Comparison of ENCODE assay signal across 8 cellular contexts in genomic region chr2:96636772-96637171, GRCh38. TPM values are rescaled to one million over a fixed set of nuclear protein-coding genes. Genes with fewer than 3 reads are reported as not detected.
DNase-seq lines count a peak whose midpoint lies in the region; ATAC-seq and TF ChIP-seq lines count a peak whose summit lies in the region.

No MANE protein-coding gene starts in this region.

- peaks cover 0 to 2% (median 0%) of the 10 kb centered on the region in 4 donors for H3K9me3 ChIP-seq in right lobe of liver

- no peak for ATAC-seq in activated T-cell treated with anti-CD3 and anti-CD28 coated beads, Interleukin-2, amount 50 U/mL, for 72 hours (replicated peaks in 1 of 2)
- ATAC-seq in right lobe of liver, result no peak
- ATAC-seq in HG03565 (IDR thresholded peaks at IDR 0.05; ENCODE audit: unreplicated experiment), result no peak
- ATAC-seq in GM21825 (IDR thresholded peaks at IDR 0.05; ENCODE audit: unreplicated experiment), result no peak

- H3K27ac ChIP-seq in right lobe of liver, result peak overlapping the region in 2 of 3 donors; percentile 85 to 90

- peak overlapping the region; percentile 78 for H3K4me3 ChIP-seq in astrocyte of the cerebellum (ENCODE audit: low read depth, low read length)
- peak overlapping the region; percentile 68 to 72 (median 71) for H3K4me3 ChIP-seq in right lobe of liver

- no peak for TF ChIP-seq POLR2A in right lobe of liver (IDR thresholded peaks at IDR 0.05)

- H3K9me3 Mint-ChIP-seq in activated T-cell treated with anti-CD3 and anti-CD28 coated beads, Interleukin-2, amount 50 U/mL, for 72 hours, result no peaks in the 10 kb centered on the region
- H3K9me3 Mint-ChIP-seq in type B pancreatic cell, result no peaks in the 10 kb centered on the region

- H3K36me3 ChIP-seq in right lobe of liver, result peaks cover 0 to 5% (median 1%) of the 10 kb centered on the region in 4 donors

- DNase-seq in activated T-cell treated with anti-CD3 and anti-CD28 coated beads, Interleukin-2, amount 50 U/mL, for 72 hours, result no peak
- no peak for DNase-seq in activated T-cell treated with anti-CD3 and anti-CD28 coated beads, Interleukin-2, amount 50 U/mL, for 1 hour
- DNase-seq in astrocyte of the cerebellum (ENCODE audit: low read depth), result no peak
- DNase-seq in right lobe of liver, result no peak
- DNase-seq in type B pancreatic cell (ENCODE audit: extremely low spot score, unreplicated experiment), result no peak
- no peak for DNase-seq in stimulated activated CD4-positive, alpha-beta T cell treated with anti-CD3 and anti-CD28 coated beads, Interleukin-1b, Interleukin-23, amount 100 ng/mL, for 48 hours

- intact Hi-C loops in right lobe of liver (cut with DNase I), result no loop called here

- peak overlapping the region; percentile 95 to 98 for H3K4me3 Mint-ChIP-seq in activated T-cell treated with anti-CD3 and anti-CD28 coated beads, Interleukin-2, amount 50 U/mL, for 72 hours
- H3K4me3 Mint-ChIP-seq in type B pancreatic cell, result peak overlapping the region; percentile 95

- TF ChIP-seq CTCF in astrocyte of the cerebellum (IDR thresholded peaks at IDR 0.05; ENCODE audit: low read depth, low read length, missing control alignments) (no peak), right lobe of liver (IDR thresholded peaks at IDR 0.05) (no peak), type B pancreatic cell (conservative IDR thresholded peaks at IDR 0.05) (no peak)

- H3K27me3 ChIP-seq in right lobe of liver, result no peaks in the 10 kb centered on the region

- peaks cover 6 to 33% of the 10 kb centered on the region in 2 donors for H3K36me3 Mint-ChIP-seq in activated T-cell treated with anti-CD3 and anti-CD28 coated beads, Interleukin-2, amount 50 U/mL, for 72 hours (ENCODE audit: insufficient read depth in 2 of 2)
- H3K36me3 Mint-ChIP-seq in type B pancreatic cell, result peaks cover 7% of the 10 kb centered on the region

- 43% methylated on average over 1 of the region's 10 CpGs for WGBS in right lobe of liver (ENCODE audit: insufficient coverage, low coverage, low lambda C conversion rate, missing lambda C conversion rate)

- peaks cover 47% of the 10 kb centered on the region for H3K4me1 Mint-ChIP-seq in activated T-cell treated with anti-CD3 and anti-CD28 coated beads, Interleukin-2, amount 50 U/mL, for 72 hours (ENCODE audit: low read depth)
- H3K4me1 Mint-ChIP-seq in type B pancreatic cell (ENCODE audit: unreplicated experiment), result peaks cover 27% of the 10 kb centered on the region

- peaks cover 0 to 5% (median 3%) of the 10 kb centered on the region in 4 donors for H3K4me1 ChIP-seq in right lobe of liver

- in situ Hi-C loops in astrocyte of the cerebellum (cut with HindIII; ENCODE audit: low sequenced_read_pairs), result no loop called here

- peak overlapping the region; percentile 96 for H3K27ac Mint-ChIP-seq in activated T-cell treated with anti-CD3 and anti-CD28 coated beads, Interleukin-2, amount 50 U/mL, for 72 hours
- peak overlapping the region; percentile 90 for H3K27ac Mint-ChIP-seq in type B pancreatic cell

- H3K27me3 Mint-ChIP-seq in activated T-cell treated with anti-CD3 and anti-CD28 coated beads, Interleukin-2, amount 50 U/mL, for 72 hours (ENCODE audit: low read depth), result no peaks in the 10 kb centered on the region
- no peaks in the 10 kb centered on the region for H3K27me3 Mint-ChIP-seq in type B pancreatic cell

RNA-seq across cellular contexts. Expression of gene KANSL3, which starts 1.3 kb away (rescaled TPM):
- total RNA-seq in activated T-cell treated with anti-CD3 and anti-CD28 coated beads, Interleukin-2, amount 50 U/mL, for 72 hours, result 10 to 100 TPM; 59.8 to 66.9 TPM
- 10 to 100 TPM; 17.3 to 29.3 (median 21.6) TPM for total RNA-seq in right lobe of liver
- 40.7 and 53.2 TPM in 2 replicates for total RNA-seq in type B pancreatic cell (ENCODE audit: low replicate concordance)

RNA-seq across cellular contexts. Expression of gene FER1L5, which starts 5.8 kb away (rescaled TPM):
- not detected for total RNA-seq in activated T-cell treated with anti-CD3 and anti-CD28 coated beads, Interleukin-2, amount 50 U/mL, for 72 hours
- not detected for total RNA-seq in right lobe of liver
- total RNA-seq in type B pancreatic cell (ENCODE audit: low replicate concordance), result 0.75 TPM in 1 of 2 replicates, not detected in the other
